19 cellular contexts compared by ENCODE assay signal in the genomic region with DNA sequence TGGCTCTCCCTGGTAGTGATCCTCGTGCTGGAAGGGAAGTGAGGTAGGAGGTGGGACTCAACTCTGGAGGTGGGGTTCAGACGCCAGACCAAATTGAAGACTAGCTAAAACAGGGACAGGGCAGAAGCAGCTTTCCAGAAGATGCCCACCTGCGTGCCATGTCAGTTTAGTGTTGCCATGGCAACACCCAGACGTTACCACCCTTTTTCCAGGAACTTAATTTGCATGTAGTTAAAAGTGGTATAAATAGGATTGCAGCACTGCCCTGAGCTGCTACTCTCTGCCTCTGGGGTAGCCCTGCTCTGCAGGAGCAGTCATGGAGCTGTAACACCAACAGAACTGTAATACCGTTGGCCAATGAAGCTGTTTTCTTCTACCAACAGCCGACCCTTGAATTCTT.
DNase-seq lines count a peak whose midpoint lies in the region; ATAC-seq and TF ChIP-seq lines count a peak whose summit lies in the region.
"Had no signal": no experiment of that assay in that cellular context is flagged by ENCODE, and none has a peak within 500 bp of the region (broad histone marks: within the 10 kb centered on the region; RNA-seq: fewer than 3 reads in every experiment).

No MANE protein-coding gene starts in this region.

- peaks cover 97% of the 10 kb centered on the region for H3K36me3 ChIP-seq in KOPT-K1 (ENCODE audit: insufficient read depth, low read length)
- H3K36me3 ChIP-seq: MG63 had no signal

- peaks cover 98% of the 10 kb centered on the region for H3K36me3 Mint-ChIP-seq in activated T-cell treated with anti-CD3 and anti-CD28 coated beads, Interleukin-2, amount 50 U/mL, for 24 hours (ENCODE audit: low read depth)
- H3K36me3 Mint-ChIP-seq in activated T-cell treated with anti-CD3 and anti-CD28 coated beads, Interleukin-2, amount 50 U/mL, for 4 hours (ENCODE audit: insufficient read depth): peaks cover 67% of the 10 kb centered on the region
- peaks cover 30% of the 10 kb centered on the region for H3K36me3 Mint-ChIP-seq in natural killer cell

- H3K27ac ChIP-seq in KOPT-K1 (ENCODE audit: low read depth, low read length, poor library complexity, severe bottlenecking): peak overlapping the region; percentile 65

- no peak for ATAC-seq in activated T-cell treated with anti-CD3 and anti-CD28 coated beads, Interleukin-2, amount 50 U/mL, for 4 hours
- ATAC-seq in natural killer cell: no peak

- no peak overlapping the region for H3K4me3 Mint-ChIP-seq in activated T-cell treated with anti-CD3 and anti-CD28 coated beads, Interleukin-2, amount 50 U/mL, for 24 hours
- H3K4me3 Mint-ChIP-seq in activated T-cell treated with anti-CD3 and anti-CD28 coated beads, Interleukin-2, amount 50 U/mL, for 4 hours: no peak overlapping the region
- no peak overlapping the region for H3K4me3 Mint-ChIP-seq in natural killer cell
- H3K4me3 Mint-ChIP-seq: CD14-positive monocyte had no signal

- H3K4me1 Mint-ChIP-seq in activated T-cell treated with anti-CD3 and anti-CD28 coated beads, Interleukin-2, amount 50 U/mL, for 24 hours (ENCODE audit: low read depth): peaks cover 64% of the 10 kb centered on the region
- H3K4me1 Mint-ChIP-seq in activated T-cell treated with anti-CD3 and anti-CD28 coated beads, Interleukin-2, amount 50 U/mL, for 4 hours (ENCODE audit: low read depth): peaks cover 42% of the 10 kb centered on the region
- peaks cover 37 to 43% of the 10 kb centered on the region in 2 donors for H3K4me1 Mint-ChIP-seq in natural killer cell

- no peaks in the 10 kb centered on the region for H3K9me3 ChIP-seq in KOPT-K1 (ENCODE audit: insufficient read depth, low read length, poor library complexity, severe bottlenecking)
- H3K9me3 ChIP-seq: MG63 had no signal

- intact Hi-C loops in natural killer cell (cut with micrococcal nuclease): no loop called here

- H3K27ac Mint-ChIP-seq in activated T-cell treated with anti-CD3 and anti-CD28 coated beads, Interleukin-2, amount 50 U/mL, for 24 hours: peak overlapping the region; percentile 41
- H3K27ac Mint-ChIP-seq in natural killer cell: peak overlapping the region; percentile 76 to 93

- TF ChIP-seq CTCF in natural killer cell (IDR thresholded peaks at IDR 0.05): no peak

- no peaks in the 10 kb centered on the region for H3K9me3 Mint-ChIP-seq in activated T-cell treated with anti-CD3 and anti-CD28 coated beads, Interleukin-2, amount 50 U/mL, for 24 hours
- H3K9me3 Mint-ChIP-seq in activated T-cell treated with anti-CD3 and anti-CD28 coated beads, Interleukin-2, amount 50 U/mL, for 4 hours: no peaks in the 10 kb centered on the region
- no peaks in the 10 kb centered on the region for H3K9me3 Mint-ChIP-seq in natural killer cell
- H3K9me3 Mint-ChIP-seq: CD14-positive monocyte had no signal

- DNase-seq in activated T-cell treated with anti-CD3 and anti-CD28 coated beads, Interleukin-2, amount 50 U/mL, for 24 hours: no peak
- no peak for DNase-seq in activated T-cell treated with anti-CD3 and anti-CD28 coated beads, Interleukin-2, amount 50 U/mL, for 4 hours
- DNase-seq in NCI-H526 treated with DMSO at 0.1 percent for 48 hours (lab: John Stamatoyannopoulos, UW) (peak; percentile 10), natural killer cell (no peak), NAMALWA (ENCODE audit: low spot score) (no peak), COLO829 (ENCODE audit: low spot score) (no peak)
- DNase-seq: COR-L47, DMS 273 treated with DMSO at 0.1 percent for 48 hours, DND-41, Kasumi-1, MG63, NCI-H1694 treated with DMSO at 0.1 percent for 48 hours, NCI-H2107, NCI-H510A, NCI-H82, OCI-M1, Right ventricle myocardium superior had no signal

- H3K27me3 Mint-ChIP-seq in activated T-cell treated with anti-CD3 and anti-CD28 coated beads, Interleukin-2, amount 50 U/mL, for 24 hours: no peaks in the 10 kb centered on the region
- H3K27me3 Mint-ChIP-seq in activated T-cell treated with anti-CD3 and anti-CD28 coated beads, Interleukin-2, amount 50 U/mL, for 4 hours (ENCODE audit: low read depth): no peaks in the 10 kb centered on the region
- H3K27me3 Mint-ChIP-seq in natural killer cell (ENCODE audit: low read depth in 2 of 2): no peaks in the 10 kb centered on the region
